ENCODE assay signal across 8 cellular contexts in genomic region chr1:11478571-11479374, GRCh38. TPM values are rescaled to one million over a fixed set of nuclear protein-coding genes. Genes with fewer than 3 reads are reported as not detected.
DNase-seq lines count a peak whose midpoint lies in the region; ATAC-seq and TF ChIP-seq lines count a peak whose summit lies in the region.

A gene with protein sequence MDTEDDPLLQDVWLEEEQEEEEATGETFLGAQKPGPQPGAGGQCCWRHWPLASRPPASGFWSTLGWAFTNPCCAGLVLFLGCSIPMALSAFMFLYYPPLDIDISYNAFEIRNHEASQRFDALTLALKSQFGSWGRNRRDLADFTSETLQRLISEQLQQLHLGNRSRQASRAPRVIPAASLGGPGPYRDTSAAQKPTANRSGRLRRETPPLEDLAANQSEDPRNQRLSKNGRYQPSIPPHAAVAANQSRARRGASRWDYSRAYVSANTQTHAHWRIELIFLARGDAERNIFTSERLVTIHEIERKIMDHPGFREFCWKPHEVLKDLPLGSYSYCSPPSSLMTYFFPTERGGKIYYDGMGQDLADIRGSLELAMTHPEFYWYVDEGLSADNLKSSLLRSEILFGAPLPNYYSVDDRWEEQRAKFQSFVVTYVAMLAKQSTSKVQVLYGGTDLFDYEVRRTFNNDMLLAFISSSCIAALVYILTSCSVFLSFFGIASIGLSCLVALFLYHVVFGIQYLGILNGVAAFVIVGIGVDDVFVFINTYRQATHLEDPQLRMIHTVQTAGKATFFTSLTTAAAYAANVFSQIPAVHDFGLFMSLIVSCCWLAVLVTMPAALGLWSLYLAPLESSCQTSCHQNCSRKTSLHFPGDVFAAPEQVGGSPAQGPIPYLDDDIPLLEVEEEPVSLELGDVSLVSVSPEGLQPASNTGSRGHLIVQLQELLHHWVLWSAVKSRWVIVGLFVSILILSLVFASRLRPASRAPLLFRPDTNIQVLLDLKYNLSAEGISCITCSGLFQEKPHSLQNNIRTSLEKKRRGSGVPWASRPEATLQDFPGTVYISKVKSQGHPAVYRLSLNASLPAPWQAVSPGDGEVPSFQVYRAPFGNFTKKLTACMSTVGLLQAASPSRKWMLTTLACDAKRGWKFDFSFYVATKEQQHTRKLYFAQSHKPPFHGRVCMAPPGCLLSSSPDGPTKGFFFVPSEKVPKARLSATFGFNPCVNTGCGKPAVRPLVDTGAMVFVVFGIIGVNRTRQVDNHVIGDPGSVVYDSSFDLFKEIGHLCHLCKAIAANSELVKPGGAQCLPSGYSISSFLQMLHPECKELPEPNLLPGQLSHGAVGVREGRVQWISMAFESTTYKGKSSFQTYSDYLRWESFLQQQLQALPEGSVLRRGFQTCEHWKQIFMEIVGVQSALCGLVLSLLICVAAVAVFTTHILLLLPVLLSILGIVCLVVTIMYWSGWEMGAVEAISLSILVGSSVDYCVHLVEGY (N-terminal part only) (plus strand): TSS chr1:11479155. CDS start chr1:11500993, 21,838 bp downstream.

- no peak within 1 kb of the TSS for H3K27ac Mint-ChIP-seq in activated naive CD8-positive, alpha-beta T cell treated with anti-CD3 and anti-CD28 coated beads for 36 hours

- H3K4me1 ChIP-seq in heart right ventricle (peaks cover 0 to 26% (median 16%) of the 10 kb centered on the region in 9 donors), psoas muscle (peaks cover 5% of the 10 kb centered on the region), urinary bladder (ENCODE audit: insufficient read depth) (no peaks in the 10 kb centered on the region)

- DNase-seq in DMS53 (lab: John Stamatoyannopoulos, UW) (peak; percentile 83), MG63 (peak; percentile 73), heart right ventricle (peak; percentile 44 to 52), psoas muscle (peak; percentile 43 to 67)
- DNase-seq in activated naive CD8-positive, alpha-beta T cell treated with anti-CD3 and anti-CD28 coated beads for 36 hours = peak; percentile 86

- ATAC-seq in GM21825 (IDR thresholded peaks at IDR 0.05; ENCODE audit: unreplicated experiment) (peak; percentile 65), SK-N-SH treated with all-trans-retinoic acid at 6 μM for 48 hours (peak; percentile 86), heart right ventricle (peak; percentile 73 to 87 (median 79)), psoas muscle (peak; percentile 66 to 89 (median 81))

- no peaks in the 10 kb centered on the region for H3K36me3 Mint-ChIP-seq in activated naive CD8-positive, alpha-beta T cell treated with anti-CD3 and anti-CD28 coated beads for 36 hours

- H3K4me1 Mint-ChIP-seq in activated naive CD8-positive, alpha-beta T cell treated with anti-CD3 and anti-CD28 coated beads for 36 hours = peaks cover 6% of the 10 kb centered on the region

- H3K4me3 Mint-ChIP-seq in activated naive CD8-positive, alpha-beta T cell treated with anti-CD3 and anti-CD28 coated beads for 36 hours = peak within 1 kb of the TSS; percentile 51

- H3K27ac ChIP-seq in heart right ventricle = peak within 1 kb of the TSS in 1 of 10 donors; percentile 53
- no peak within 1 kb of the TSS for H3K27ac ChIP-seq in psoas muscle
- H3K27ac ChIP-seq in urinary bladder (ENCODE audit: low read depth) = no peak within 1 kb of the TSS

- peak; percentile 13 to 75 (median 59) for TF ChIP-seq CTCF in heart right ventricle (IDR thresholded peaks at IDR 0.05)
- peak; percentile 32 for TF ChIP-seq CTCF in psoas muscle (IDR thresholded peaks at IDR 0.05)

- H3K4me3 ChIP-seq in MG63 = peak within 1 kb of the TSS; percentile 47
- peak within 1 kb of the TSS; percentile 38 to 63 (median 55) for H3K4me3 ChIP-seq in heart right ventricle
- peak within 1 kb of the TSS; percentile 63 for H3K4me3 ChIP-seq in psoas muscle
- H3K4me3 ChIP-seq in urinary bladder (ENCODE audit: low read depth, low read length) = peak within 1 kb of the TSS; percentile 35

- no peaks in the 10 kb centered on the region for H3K36me3 ChIP-seq in MG63
- no peaks in the 10 kb centered on the region for H3K36me3 ChIP-seq in heart right ventricle
- H3K36me3 ChIP-seq in psoas muscle (ENCODE audit: insufficient read depth in 1 of 2, low read depth in 1 of 2) = no peaks in the 10 kb centered on the region
- no peaks in the 10 kb centered on the region for H3K36me3 ChIP-seq in urinary bladder (ENCODE audit: insufficient read depth)

- 1% methylated on average over 81 to 96 of the region's 96 CpGs for WGBS in heart right ventricle, 2 donors
- 0 to 1% (median 1%) methylated on average over 47 to 96 of the region's 96 CpGs for WGBS in psoas muscle, 3 donors
- WGBS in urinary bladder = under 1% methylated on average over 96 of the region's 96 CpGs

- intact Hi-C loops in heart right ventricle (cut with DNase I) (loop anchor here in 5 of 10 donors (2.0 to 10.0 kb wide), 6 partner anchors 156 to 1259 kb away; no protein-coding TSS in a partner anchor), psoas muscle (cut with DNase I) (no loop called here)

- H3K27me3 ChIP-seq in MG63 (peaks cover 50% of the 10 kb centered on the region), heart right ventricle (peaks cover 5 to 90% (median 64%) of the 10 kb centered on the region in 7 donors), psoas muscle (ENCODE audit: insufficient read depth in 3 of 3, low read length in 2 of 3) (peaks cover 0 to 88% (median 26%) of the 10 kb centered on the region in 3 donors)

- no peaks in the 10 kb centered on the region for H3K9me3 ChIP-seq in MG63
- no peaks in the 10 kb centered on the region for H3K9me3 ChIP-seq in heart right ventricle
- H3K9me3 ChIP-seq in psoas muscle = no peaks in the 10 kb centered on the region

- H3K27me3 Mint-ChIP-seq in activated naive CD8-positive, alpha-beta T cell treated with anti-CD3 and anti-CD28 coated beads for 36 hours = peaks cover 49% of the 10 kb centered on the region

- H3K9me3 Mint-ChIP-seq in activated naive CD8-positive, alpha-beta T cell treated with anti-CD3 and anti-CD28 coated beads for 36 hours = no peaks in the 10 kb centered on the region

TF ChIP-seq in SK-N-SH treated with all-trans-retinoic acid at 6 μM for 48 hours, 23 proteins besides CTCF, POLR2A, EP300 and RAD21:
- TF ChIP-seq CSDC2 (CRISPR knock-in tag; IDR thresholded peaks at IDR 0.05) = 0 out of 2 replicates have a peak, but pooled peaks have one; percentile 44
- TF ChIP-seq SNAI2 (CRISPR knock-in tag; IDR thresholded peaks at IDR 0.05) = no peak
- TF ChIP-seq, protein P1, sequence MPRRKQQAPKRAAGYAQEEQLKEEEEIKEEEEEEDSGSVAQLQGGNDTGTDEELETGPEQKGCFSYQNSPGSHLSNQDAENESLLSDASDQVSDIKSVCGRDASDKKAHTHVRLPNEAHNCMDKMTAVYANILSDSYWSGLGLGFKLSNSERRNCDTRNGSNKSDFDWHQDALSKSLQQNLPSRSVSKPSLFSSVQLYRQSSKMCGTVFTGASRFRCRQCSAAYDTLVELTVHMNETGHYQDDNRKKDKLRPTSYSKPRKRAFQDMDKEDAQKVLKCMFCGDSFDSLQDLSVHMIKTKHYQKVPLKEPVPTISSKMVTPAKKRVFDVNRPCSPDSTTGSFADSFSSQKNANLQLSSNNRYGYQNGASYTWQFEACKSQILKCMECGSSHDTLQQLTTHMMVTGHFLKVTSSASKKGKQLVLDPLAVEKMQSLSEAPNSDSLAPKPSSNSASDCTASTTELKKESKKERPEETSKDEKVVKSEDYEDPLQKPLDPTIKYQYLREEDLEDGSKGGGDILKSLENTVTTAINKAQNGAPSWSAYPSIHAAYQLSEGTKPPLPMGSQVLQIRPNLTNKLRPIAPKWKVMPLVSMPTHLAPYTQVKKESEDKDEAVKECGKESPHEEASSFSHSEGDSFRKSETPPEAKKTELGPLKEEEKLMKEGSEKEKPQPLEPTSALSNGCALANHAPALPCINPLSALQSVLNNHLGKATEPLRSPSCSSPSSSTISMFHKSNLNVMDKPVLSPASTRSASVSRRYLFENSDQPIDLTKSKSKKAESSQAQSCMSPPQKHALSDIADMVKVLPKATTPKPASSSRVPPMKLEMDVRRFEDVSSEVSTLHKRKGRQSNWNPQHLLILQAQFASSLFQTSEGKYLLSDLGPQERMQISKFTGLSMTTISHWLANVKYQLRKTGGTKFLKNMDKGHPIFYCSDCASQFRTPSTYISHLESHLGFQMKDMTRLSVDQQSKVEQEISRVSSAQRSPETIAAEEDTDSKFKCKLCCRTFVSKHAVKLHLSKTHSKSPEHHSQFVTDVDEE (CRISPR knock-in tag; IDR thresholded peaks at IDR 0.05) = 0 out of 2 replicates have a peak, but pooled peaks have one; percentile 40
- 0 out of 2 replicates have a peak, but pooled peaks have one; percentile 21 for TF ChIP-seq ZFP3 (CRISPR knock-in tag; IDR thresholded peaks at IDR 0.05)
- TF ChIP-seq OSR1 (CRISPR knock-in tag; IDR thresholded peaks at IDR 0.05) = no peak

RNA-seq across cellular contexts. Expression of the gene that starts here (rescaled TPM):
- 0.16 TPM in 1 of 2 replicates, not detected in the other for total RNA-seq in MG63 (2014; rRNA removed; shearing (Covaris generic); ENCODE audit: low replicate concordance)
- under 1 TPM; 0.20 to 0.58 TPM for total RNA-seq in activated naive CD8-positive, alpha-beta T cell treated with anti-CD3 and anti-CD28 coated beads for 36 hours
- under 1 TPM in 6 of 10 donors, not detected in 4; 0.05 to 0.21 (median 0.10) TPM for total RNA-seq in heart right ventricle
- under 1 TPM in 1 of 2 donors, not detected in 1; 0.22 TPM for polyA plus RNA-seq in heart right ventricle
- under 1 TPM in 1 of 4 donors, not detected in 3; 0.04 TPM for total RNA-seq in psoas muscle
- under 1 TPM; 0.01 to 0.03 (median 0.01) TPM for polyA plus RNA-seq in psoas muscle
- total RNA-seq in urinary bladder = 0.16 TPM
- 0.04 TPM for polyA plus RNA-seq in urinary bladder

Comparison
In these comparisons a context has a peak if more than half of its experiments do, and no peak if none do; other contexts are left out.
1. Peak in DNase-seq and H3K4me3 ChIP-seq in MG63; RNA of the gene not detected or under 1 TPM.
2. Peak in DNase-seq in activated naive CD8-positive, alpha-beta T cell treated with anti-CD3 and anti-CD28 coated beads for 36 hours; RNA of the gene not detected or under 1 TPM.
3. Peak in DNase-seq, ATAC-seq and H3K4me3 ChIP-seq in heart right ventricle; RNA of the gene not detected or under 1 TPM.
4. Peak in DNase-seq, ATAC-seq and H3K4me3 ChIP-seq in psoas muscle; RNA of the gene not detected or under 1 TPM.